ENCODE assay signal across 24 cellular contexts in genomic region chr1:96748078-96748477, GRCh38. TPM values are rescaled to one million over a fixed set of nuclear protein-coding genes. Genes with fewer than 3 reads are reported as not detected.
DNase-seq lines count a peak whose midpoint lies in the region; ATAC-seq and TF ChIP-seq lines count a peak whose summit lies in the region.
"Had no signal": no experiment of that assay in that cellular context is flagged by ENCODE, and none has a peak within 500 bp of the region (broad histone marks: within the 10 kb centered on the region; RNA-seq: fewer than 3 reads in every experiment).

No MANE protein-coding gene starts in this region.

- H3K27me3 Mint-ChIP-seq in CD8-positive, alpha-beta T cell (ENCODE audit: low read depth): no peaks in the 10 kb centered on the region
- H3K27me3 Mint-ChIP-seq in WTC11 (ENCODE audit: low read depth) (no peaks in the 10 kb centered on the region), neural crest cell (ENCODE audit: low read depth) (no peaks in the 10 kb centered on the region)
- no peaks in the 10 kb centered on the region for H3K27me3 Mint-ChIP-seq in stimulated activated memory B cell treated with anti-CD40 and anti-IgM and Interleukin-4, amounts not matched to agents 10 μg/mL and 1 μg/mL and 100 μg/mL, for 72 hours
- H3K27me3 Mint-ChIP-seq: CD4-positive, alpha-beta T cell had no signal

- peaks cover 6% of the 10 kb centered on the region for H3K4me1 ChIP-seq in CD8-positive, alpha-beta T cell (ENCODE audit: insufficient read depth, low read length)
- no peaks in the 10 kb centered on the region for H3K4me1 ChIP-seq in aorta (ENCODE audit: control insufficient read depth in 1 of 2, insufficient read depth in 2 of 2, low read length in 2 of 2)
- H3K4me1 ChIP-seq: Caco-2 had no signal

- H3K27ac Mint-ChIP-seq in CD8-positive, alpha-beta T cell: peak overlapping the region; percentile 39
- H3K27ac Mint-ChIP-seq in WTC11: peak overlapping the region; percentile 16; the same call in 1 of the 2 replicates
- peak overlapping the region; percentile 64 for H3K27ac Mint-ChIP-seq in neural crest cell (ENCODE audit: unreplicated experiment)
- H3K27ac Mint-ChIP-seq in stimulated activated memory B cell treated with anti-CD40 and anti-IgM and Interleukin-4, amounts not matched to agents 10 μg/mL and 1 μg/mL and 100 μg/mL, for 72 hours: peak overlapping the region; percentile 6
- H3K27ac Mint-ChIP-seq: CD4-positive, alpha-beta T cell had no signal

- H3K27ac ChIP-seq in CD8-positive, alpha-beta T cell (ENCODE audit: low read depth, low read length): no peak overlapping the region
- no peak overlapping the region for H3K27ac ChIP-seq in aorta (ENCODE audit: low read depth in 1 of 2, low read length in 2 of 2)
- H3K27ac ChIP-seq: BLaER1 treated with 17β-estradiol and CSF1 and Interleukin-3, amounts not matched to agents 10 nM and 100 nM; HL-60 had no signal

- POLR2A ChIA-PET in CD8-positive, alpha-beta T cell (lab: Charles Lee): no interaction called here
- POLR2A ChIA-PET in WTC11 (lab: Charles Lee): no interaction called here

- no peak for TF ChIP-seq CTCF in CD8-positive, alpha-beta T cell (IDR thresholded peaks at IDR 0.05)
- TF ChIP-seq CTCF in WTC11 (IDR thresholded peaks at IDR 0.05) (no peak), neural crest cell (conservative IDR thresholded peaks at IDR 0.05) (no peak)

- no peak for ATAC-seq in CD8-positive, alpha-beta T cell
- no peak; the same call in 1 of the 2 replicates for ATAC-seq in WTC11
- no peak for ATAC-seq in stimulated activated memory B cell treated with anti-CD40 and anti-IgM and Interleukin-4, amounts not matched to agents 10 μg/mL and 1 μg/mL and 100 μg/mL, for 72 hours
- ATAC-seq in aorta (ENCODE audit: low FRiP score): no peak
- ATAC-seq: PC-3 had no signal

- no peak for DNase-seq in CD8-positive, alpha-beta T cell
- no peak for DNase-seq in WTC11 (ENCODE audit: low spot score)
- DNase-seq in neural crest cell (ENCODE audit: low read depth, low spot score): no peak
- no peak for DNase-seq in NCI-H69 (lab: John Stamatoyannopoulos, UW)
- no peak for DNase-seq in NCI-H1092 (lab: John Stamatoyannopoulos, UW)
- no peak for DNase-seq in aorta
- DNase-seq: AML-193; Caco-2; CD4-positive, alpha-beta T cell; NCI-H1105; NCI-H1436 treated with DMSO at 0.1 percent for 48 hours; NCI-H187 treated with DMSO at 0.1 percent for 48 hours; NCI-H2171 treated with DMSO at 0.1 percent for 48 hours; NCI-H345; NCI-H524; NCI-H774; NK-92 treated with Interleukin-12 subunit alpha and Interleukin-12 subunit beta, amount 100 ng/mL, for 24 hours; PC-3; SK-N-SH had no signal

- H3K27me3 ChIP-seq in CD8-positive, alpha-beta T cell (ENCODE audit: insufficient read depth, low read length): no peaks in the 10 kb centered on the region
- H3K27me3 ChIP-seq in aorta (ENCODE audit: control insufficient read depth in 1 of 2, insufficient read depth in 2 of 2, low read length in 1 of 2): no peaks in the 10 kb centered on the region
- H3K27me3 ChIP-seq: BLaER1 treated with 17β-estradiol and CSF1 and Interleukin-3, amounts not matched to agents 10 nM and 100 nM had no signal

- peaks cover 37% of the 10 kb centered on the region for H3K36me3 Mint-ChIP-seq in CD8-positive, alpha-beta T cell
- H3K36me3 Mint-ChIP-seq in WTC11 (peaks cover 19% of the 10 kb centered on the region), neural crest cell (ENCODE audit: low read depth) (peaks cover 31% of the 10 kb centered on the region)
- peaks cover 38% of the 10 kb centered on the region for H3K36me3 Mint-ChIP-seq in stimulated activated memory B cell treated with anti-CD40 and anti-IgM and Interleukin-4, amounts not matched to agents 10 μg/mL and 1 μg/mL and 100 μg/mL, for 72 hours

- H3K4me1 Mint-ChIP-seq in CD8-positive, alpha-beta T cell (ENCODE audit: low read depth): peaks cover 52% of the 10 kb centered on the region
- H3K4me1 Mint-ChIP-seq in WTC11 (peaks cover 37% of the 10 kb centered on the region), neural crest cell (peaks cover 28% of the 10 kb centered on the region)
- H3K4me1 Mint-ChIP-seq in stimulated activated memory B cell treated with anti-CD40 and anti-IgM and Interleukin-4, amounts not matched to agents 10 μg/mL and 1 μg/mL and 100 μg/mL, for 72 hours: peaks cover 37% of the 10 kb centered on the region

- intact Hi-C loops in CD8-positive, alpha-beta T cell (cut with DNase I, micrococcal nuclease): no loop called here
- intact Hi-C loops in aorta (cut with DNase I): no loop called here

- peaks cover 11% of the 10 kb centered on the region for H3K36me3 ChIP-seq in CD8-positive, alpha-beta T cell (ENCODE audit: insufficient read depth, low read length)
- no peaks in the 10 kb centered on the region for H3K36me3 ChIP-seq in aorta (ENCODE audit: control insufficient read depth in 1 of 2, insufficient read depth in 2 of 2, low read length in 1 of 2)

- H3K4me3 ChIP-seq in CD8-positive, alpha-beta T cell (ENCODE audit: low read depth, low read length): no peak overlapping the region
- H3K4me3 ChIP-seq in aorta (ENCODE audit: low read length in 2 of 2): no peak overlapping the region
- H3K4me3 ChIP-seq: BLaER1 treated with 17β-estradiol and CSF1 and Interleukin-3, amounts not matched to agents 10 nM and 100 nM; GM23338; HAP-1 had no signal

- WGBS in aorta, 2 donors: 76 to 80% methylated on average over 3 of the region's 3 CpGs

- H3K9me3 ChIP-seq in CD8-positive, alpha-beta T cell (ENCODE audit: low read length): no peaks in the 10 kb centered on the region
- no peaks in the 10 kb centered on the region for H3K9me3 ChIP-seq in aorta (ENCODE audit: control insufficient read depth, low read length)
- H3K9me3 ChIP-seq: Caco-2, HAP-1, SK-N-SH had no signal

- H3K4me3 Mint-ChIP-seq in CD8-positive, alpha-beta T cell: no peak overlapping the region
- H3K4me3 Mint-ChIP-seq in WTC11: no peak overlapping the region
- no peak overlapping the region for H3K4me3 Mint-ChIP-seq in neural crest cell
- H3K4me3 Mint-ChIP-seq in stimulated activated memory B cell treated with anti-CD40 and anti-IgM and Interleukin-4, amounts not matched to agents 10 μg/mL and 1 μg/mL and 100 μg/mL, for 72 hours: no peak overlapping the region
- H3K4me3 Mint-ChIP-seq: GM23338 had no signal

- CTCF ChIA-PET in CD8-positive, alpha-beta T cell (lab: Charles Lee): no interaction called here
- CTCF ChIA-PET in WTC11 (lab: Charles Lee): no interaction called here

- H3K9me3 Mint-ChIP-seq in CD8-positive, alpha-beta T cell: no peaks in the 10 kb centered on the region
- H3K9me3 Mint-ChIP-seq in WTC11 (no peaks in the 10 kb centered on the region), neural crest cell (peaks cover 3% of the 10 kb centered on the region)
- H3K9me3 Mint-ChIP-seq in stimulated activated memory B cell treated with anti-CD40 and anti-IgM and Interleukin-4, amounts not matched to agents 10 μg/mL and 1 μg/mL and 100 μg/mL, for 72 hours: no peaks in the 10 kb centered on the region
- H3K9me3 Mint-ChIP-seq: CD4-positive, alpha-beta T cell; GM23338 had no signal

TF ChIP-seq in WTC11, 78 proteins besides CTCF, POLR2A, EP300 and RAD21 (continues in another document):
- no peak for TF ChIP-seq PRDM15 (CRISPR knock-in tag; IDR thresholded peaks at IDR 0.05)
- TF ChIP-seq ATF6 (CRISPR knock-in tag; IDR thresholded peaks at IDR 0.05): no peak

RNA-seq across cellular contexts. Expression of gene PTBP2, which starts 26.5 kb away (rescaled TPM):
- total RNA-seq in CD8-positive, alpha-beta T cell: 10 to 100 TPM; 30.6 to 32.9 TPM
- total RNA-seq in WTC11 (2021) (47.5 to 51.0 TPM (median 50.0 TPM) in 3 replicates), neural crest cell (75.4 and 75.5 TPM in 2 replicates), aorta (10 to 100 TPM; 39.8 to 46.3 TPM)
- 10 to 100 TPM in 1 of 2 donors, 1 to 10 TPM in 1; 7.8 to 17.6 TPM for polyA plus RNA-seq in aorta

Comparison
In these comparisons a context has a peak if more than half of its experiments do, and no peak if none do; other contexts are left out.
1. H3K27ac Mint-ChIP-seq: peak in every context shown above with its lines; median percentile 64 in neural crest cell; 39 in CD8-positive, alpha-beta T cell; 16 in WTC11; 6 in stimulated activated memory B cell treated with anti-CD40 and anti-IgM and Interleukin-4, amounts not matched to agents 10 μg/mL and 1 μg/mL and 100 μg/mL, for 72 hours.